Comparison of ENCODE assay signal across 8 cellular contexts in the genomic region with DNA sequence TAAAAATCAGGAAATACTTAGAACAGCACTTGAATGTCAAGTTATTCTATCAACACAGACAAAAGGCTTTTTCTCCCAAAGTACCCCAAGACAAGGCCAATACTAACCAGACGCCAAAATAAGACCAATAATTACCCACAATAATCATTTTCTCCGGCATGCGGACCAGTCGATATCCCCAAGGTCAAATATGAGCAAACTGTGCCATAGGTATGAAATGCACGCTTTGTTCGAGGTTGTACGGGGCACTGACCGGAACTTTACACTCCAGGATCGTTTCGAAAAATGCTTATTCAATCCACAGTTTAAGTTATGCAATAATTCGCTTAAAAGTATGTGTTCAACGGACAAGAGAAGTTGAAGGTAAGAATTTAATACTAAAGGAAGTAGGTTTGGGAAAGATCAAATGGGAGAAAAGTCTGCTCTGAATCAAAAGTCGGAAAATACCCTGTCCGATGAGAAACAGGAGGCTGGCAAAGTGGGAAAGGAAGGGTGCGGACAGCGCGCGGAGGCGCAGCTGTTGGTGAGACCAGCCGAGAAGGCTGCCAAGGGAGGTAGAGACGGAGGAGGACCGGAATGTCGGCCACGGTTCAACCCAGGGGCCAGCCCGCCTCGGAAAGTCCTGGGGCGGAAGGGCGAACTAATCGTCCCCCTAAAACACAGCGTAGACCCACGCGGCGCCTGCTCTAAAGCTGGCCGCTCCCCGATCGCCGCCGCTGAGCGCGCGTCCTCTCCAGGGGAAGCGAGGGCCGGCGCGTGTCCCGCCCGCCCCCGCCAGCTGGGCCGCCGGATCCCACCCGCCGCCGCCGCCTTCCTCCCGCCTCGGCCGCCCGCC. TPM values are rescaled to one million over a fixed set of nuclear protein-coding genes. Genes with fewer than 3 reads are reported as not detected.
DNase-seq lines count a peak whose midpoint lies in the region; ATAC-seq, FAIRE-seq and TF ChIP-seq lines count a peak whose summit lies in the region.

No MANE protein-coding gene starts in this region.

- CTCF ChIA-PET in GM12878 (lab: Yijun Ruan, JAX), result interaction anchor here (0.6 to 4.8 kb wide), 8 partner anchors 10 to 559 kb away, joined by 3 to 43 read pairs (median 4); partner anchors contain the start of genes CTBS and RPF1

- peak; percentile 31 for ATAC-seq in GM19351 (IDR thresholded peaks at IDR 0.05; ENCODE audit: unreplicated experiment)
- peak; percentile 43 for ATAC-seq in HG03354 (IDR thresholded peaks at IDR 0.05; ENCODE audit: poor library complexity, severe bottlenecking, unreplicated experiment)
- ATAC-seq in GM12878, result peak; percentile 66

- peak overlapping the region; percentile 85 for H3K4me3 ChIP-seq in GM12878
- peak overlapping the region; percentile 62 for H3K4me3 ChIP-seq in iPS-15b (ENCODE audit: low read depth, low read length)
- peak overlapping the region; percentile 71 to 79 (median 78) for H3K4me3 ChIP-seq in sigmoid colon

- TF ChIP-seq POLR2A in GM12878 (IDR thresholded peaks at IDR 0.05; ENCODE audit: low read depth, low read length), result no peak
- TF ChIP-seq POLR2A in sigmoid colon (IDR thresholded peaks at IDR 0.05), result no peak

- H3K27me3 ChIP-seq in GM12878 (replicated peaks in 1 of 2; ENCODE audit: control insufficient read depth in 2 of 2, insufficient read depth in 2 of 2, low read length in 1 of 2) (no peaks in the 10 kb centered on the region), iPS-15b (ENCODE audit: control insufficient read depth, insufficient read depth, low read length) (peaks cover 9% of the 10 kb centered on the region), sigmoid colon (no peaks in the 10 kb centered on the region)

- no peak for TF ChIP-seq CTCF in GM12878 (IDR thresholded peaks at IDR 0.05 in 2 of 3, conservative IDR thresholded peaks at IDR 0.05 in 1 of 3; ENCODE audit: control insufficient read depth in 2 of 3, extremely low read depth in 1 of 3, insufficient read depth in 1 of 3, low read depth in 3 of 3, low read length in 3 of 3)
- no peak for TF ChIP-seq CTCF in sigmoid colon (IDR thresholded peaks at IDR 0.05)

- peak; percentile 72 for DNase-seq in DMS53 treated with DMSO at 0.1 percent for 48 hours (lab: John Stamatoyannopoulos, UW; ENCODE audit: unreplicated experiment)
- peak; percentile 73 for DNase-seq in NCI-H748 treated with DMSO at 0.1 percent for 48 hours (lab: John Stamatoyannopoulos, UW)
- DNase-seq in GM12878 (ENCODE audit: low read depth, low spot score), result no peak
- peak; percentile 85 for DNase-seq in sigmoid colon
- DNase-seq in KG1 (lab: John Stamatoyannopoulos, UW), result no peak

- POLR2A ChIA-PET in GM12878 (lab: Charles Lee), result interaction anchor here (0.8 to 4.7 kb wide), 13 partner anchors 11 to 566 kb away, joined by 3 to 60 read pairs (median 3); partner anchors contain the start of genes CTBS and RPF1

- peaks cover 63% of the 10 kb centered on the region for H3K79me2 ChIP-seq in GM12878 (ENCODE audit: control insufficient read depth, insufficient read depth, low read length)

- BruUV-seq in GM12878 (replicated peaks; lab: Mats Ljungman, UMichigan), result no TSS peak

- peaks cover 0 to 7% of the 10 kb centered on the region in 2 experiments; a peak in 1 of 4 replicates for H3K36me3 ChIP-seq in GM12878 (ENCODE audit: control insufficient read depth in 2 of 2, insufficient read depth in 2 of 2, low read length in 1 of 2)
- peaks cover 4% of the 10 kb centered on the region for H3K36me3 ChIP-seq in iPS-15b (ENCODE audit: control insufficient read depth, insufficient read depth, low read length)
- H3K36me3 ChIP-seq in sigmoid colon, result peaks cover 0 to 14% (median 0%) of the 10 kb centered on the region in 4 donors

- under 1% methylated on average over 48 of the region's 58 CpGs for WGBS in GM12878 (ENCODE audit: insufficient coverage, insufficient replicate concordance, low lambda C conversion rate, missing lambda C conversion rate)
- WGBS in sigmoid colon, 2 donors, result 0% methylated on average over 58 of the region's 58 CpGs

- H3K9ac ChIP-seq in GM12878 (ENCODE audit: control insufficient read depth, insufficient read depth, low read length) (peak overlapping the region; percentile 86), iPS-15b (ENCODE audit: low read depth, low read length) (peak overlapping the region; percentile 38)

- H3K4me2 ChIP-seq in GM12878 (ENCODE audit: control insufficient read depth, insufficient read depth), result peak overlapping the region; percentile 98

- RAD21 ChIA-PET in GM12878 (lab: Charles Lee; ENCODE audit: unreplicated experiment), result interaction anchor here (0.7 to 2.4 kb wide), 10 partner anchors 24 to 188 kb away, joined by 3 to 26 read pairs (median 4); partner anchors contain the start of gene CTBS

- TF ChIP-seq EP300 in GM12878 (IDR thresholded peaks at IDR 0.05; ENCODE audit: borderline replicate concordance in 1 of 2, control insufficient read depth in 1 of 2, low read depth in 2 of 2, low read length in 2 of 2) (no peak), sigmoid colon (IDR thresholded peaks at IDR 0.05) (no peak)

- SMC1A ChIA-PET in GM12878 (lab: Charles Lee; ENCODE audit: uncharacterized antibody, unreplicated experiment), result interaction anchor here (0.6 to 4.8 kb wide), 8 partner anchors 15 to 466 kb away, joined by 3 to 61 read pairs (median 4); partner anchors contain the start of genes CTBS and RPF1

- FAIRE-seq in GM12878 (lab: Jason Lieb, UNC), result no peak

- no peak for TF ChIP-seq RAD21 in GM12878 (IDR thresholded peaks at IDR 0.05; ENCODE audit: insufficient read depth, low read depth, low read length)

- no peaks in the 10 kb centered on the region for H4K20me1 ChIP-seq in GM12878 (ENCODE audit: control insufficient read depth, insufficient read depth)

- intact Hi-C loops in GM12878 (cut with micrococcal nuclease; ENCODE audit: unreplicated experiment), result loop anchor here (1.0 to 2.0 kb wide), 3 partner anchors 26 to 115 kb away; partner anchors contain the start of gene RPF1
- intact Hi-C loops in sigmoid colon (cut with DNase I), result loop anchor here (1.0 to 2.0 kb wide), 5 partner anchors 27 to 185 kb away; partner anchors contain the start of genes CTBS, RPF1 and SSX2IP

- in situ Hi-C loops in GM12878 (cut with MboI), result no loop called here

- peaks cover 2% of the 10 kb centered on the region; the same call in 1 of the 3 replicates for H3K9me3 ChIP-seq in GM12878 (replicated peaks; ENCODE audit: control insufficient read depth, insufficient read depth, low read length)
- no peaks in the 10 kb centered on the region for H3K9me3 ChIP-seq in iPS-15b (ENCODE audit: control insufficient read depth, insufficient read depth, low read length)
- H3K9me3 ChIP-seq in sigmoid colon, result no peaks in the 10 kb centered on the region

- H3K27ac ChIP-seq in GM12878 (ENCODE audit: control insufficient read depth, insufficient read depth) (peak overlapping the region; percentile 91), sigmoid colon (peak overlapping the region; percentile 92 to 97 (median 96))

- no peaks in the 10 kb centered on the region for H3K4me1 ChIP-seq in GM12878 (ENCODE audit: control insufficient read depth, insufficient read depth, low read length)
- H3K4me1 ChIP-seq in iPS-15b (ENCODE audit: control insufficient read depth, insufficient read depth, low read length), result peaks cover 11% of the 10 kb centered on the region
- peaks cover 0 to 57% (median 40%) of the 10 kb centered on the region in 4 donors for H3K4me1 ChIP-seq in sigmoid colon

- H2AFZ ChIP-seq in GM12878 (ENCODE audit: control insufficient read depth, low read depth, low read length), result peak overlapping the region; percentile 77

RNA-seq across cellular contexts. Expression of gene SPATA1, which starts 0.8 kb away (rescaled TPM):
- 5.7 and 7.5 TPM in 2 replicates for total RNA-seq in GM12878 (2013; cell fraction: nucleolus; rRNA removed)
- total RNA-seq in GM12878 (2014; rRNA removed), result 1.9 and 2.8 TPM in 2 replicates
- total RNA-seq in GM12878 (2014; rRNA removed; fragmentation: Illumina TruSeq; extraction: Trizol), result 2.1 TPM in 2 replicates
- total RNA-seq in GM12878 (2021), result 2.2 and 2.4 TPM in 2 replicates
- polyA plus RNA-seq in GM12878 (2011; ENCODE audit: low read depth), result not detected
- polyA plus RNA-seq in GM12878 (2011; rRNA removed), result 2.2 and 2.6 TPM in 2 replicates
- 1.0 and 1.5 TPM in 2 replicates for polyA plus RNA-seq in GM12878 (2011; cell fraction: cytosol; rRNA removed)
- 1.7 TPM in 2 replicates for polyA plus RNA-seq in GM12878 (2011; cell fraction: nucleus; rRNA removed)
- 2.0 and 3.5 TPM in 2 replicates for polyA plus RNA-seq in GM12878 (2012)
- polyA plus RNA-seq in GM12878 (2014; fragmentation: Illumina TruSeq; extraction: Trizol), result 0.96 and 1.9 TPM in 2 replicates
- polyA plus RNA-seq in GM12878 (2014; fragmentation: Nextera tagmentation; extraction: Ambion mirVana), result 1 to 10 TPM in 1 of 2 experiments, under 1 TPM in 1; 0.74 to 1.5 TPM
- polyA plus RNA-seq in GM12878 (2014; rRNA removed), result 1.8 and 2.7 TPM in 2 replicates
- 1 to 10 TPM; 1.4 to 2.4 TPM for polyA plus RNA-seq in GM12878 (2016; fragmentation: Nextera tagmentation; extraction: Ambion mirVana)
- 0.67 and 2.0 TPM in 2 replicates for polyA minus RNA-seq in GM12878 (2011; rRNA and poly(A)+ RNA removed)
- polyA minus RNA-seq in GM12878 (2011; cell fraction: cytosol; rRNA and poly(A)+ RNA removed), result not detected in 2 replicates
- 2.3 and 5.3 TPM in 2 replicates for polyA minus RNA-seq in GM12878 (2011; cell fraction: nucleus; rRNA and poly(A)+ RNA removed)
- total RNA-seq in sigmoid colon, result under 1 TPM; 0.36 to 0.83 (median 0.62) TPM
- under 1 TPM in 1 of 3 donors, not detected in 2; 0.44 TPM for polyA plus RNA-seq in sigmoid colon

RNA-seq across cellular contexts. Expression of gene GNG5, which starts 1.0 kb away (rescaled TPM):
- total RNA-seq in GM12878 (2013; cell fraction: nucleolus; rRNA removed), result 2.3 and 4.5 TPM in 2 replicates
- total RNA-seq in GM12878 (2014; rRNA removed) (54.7 and 69.8 TPM in 2 replicates), GM12878 (2014; rRNA removed; fragmentation: Illumina TruSeq; extraction: Trizol) (110 and 122 TPM in 2 replicates), GM12878 (2021) (144 and 149 TPM in 2 replicates), sigmoid colon (100 to 1,000 TPM in 1 of 4 donors, 10 to 100 TPM in 3; 38.4 to 106 (median 76.2) TPM)
- polyA plus RNA-seq in GM12878 (2011; ENCODE audit: low read depth), result 220 TPM
- polyA plus RNA-seq in GM12878 (2011; rRNA removed) (115 and 143 TPM in 2 replicates), GM12878 (2014; fragmentation: Illumina TruSeq; extraction: Trizol) (194 and 226 TPM in 2 replicates), GM12878 (2014; fragmentation: Nextera tagmentation; extraction: Ambion mirVana) (100 to 1,000 TPM; 296 to 323 TPM), GM12878 (2014; rRNA removed) (180 and 219 TPM in 2 replicates), GM12878 (2016; fragmentation: Nextera tagmentation; extraction: Ambion mirVana) (100 to 1,000 TPM; 609 to 613 TPM), sigmoid colon (100 to 1,000 TPM; 200 to 221 (median 210) TPM)
- 99.9 and 101 TPM in 2 replicates for polyA plus RNA-seq in GM12878 (2011; cell fraction: cytosol; rRNA removed)
- polyA plus RNA-seq in GM12878 (2011; cell fraction: nucleus; rRNA removed), result 73.9 and 117 TPM in 2 replicates
- polyA plus RNA-seq in GM12878 (2012), result 221 and 235 TPM in 2 replicates
- 19.9 and 23.1 TPM in 2 replicates for polyA minus RNA-seq in GM12878 (2011; rRNA and poly(A)+ RNA removed)
- polyA minus RNA-seq in GM12878 (2011; cell fraction: cytosol; rRNA and poly(A)+ RNA removed), result 31.7 and 38.9 TPM in 2 replicates
- 11.3 and 12.0 TPM in 2 replicates for polyA minus RNA-seq in GM12878 (2011; cell fraction: nucleus; rRNA and poly(A)+ RNA removed)

RNA-seq across cellular contexts. Expression of gene RPF1, which starts 26.3 kb away (rescaled TPM):
- total RNA-seq in GM12878 (2013; cell fraction: nucleolus; rRNA removed), result 18.0 and 19.0 TPM in 2 replicates
- 59.8 and 60.1 TPM in 2 replicates for total RNA-seq in GM12878 (2014; rRNA removed)
- total RNA-seq in GM12878 (2014; rRNA removed; fragmentation: Illumina TruSeq; extraction: Trizol), result 72.2 and 78.9 TPM in 2 replicates
- total RNA-seq in GM12878 (2021), result 36.6 and 37.0 TPM in 2 replicates
- 20.1 TPM for polyA plus RNA-seq in GM12878 (2011; ENCODE audit: low read depth)
- polyA plus RNA-seq in GM12878 (2011; rRNA removed), result 48.4 and 66.7 TPM in 2 replicates
- 19.2 and 20.2 TPM in 2 replicates for polyA plus RNA-seq in GM12878 (2011; cell fraction: cytosol; rRNA removed)
- 14.7 and 18.0 TPM in 2 replicates for polyA plus RNA-seq in GM12878 (2011; cell fraction: nucleus; rRNA removed)
- 25.4 and 29.4 TPM in 2 replicates for polyA plus RNA-seq in GM12878 (2012)
- polyA plus RNA-seq in GM12878 (2014; fragmentation: Illumina TruSeq; extraction: Trizol), result 97.5 and 98.3 TPM in 2 replicates
- polyA plus RNA-seq in GM12878 (2014; fragmentation: Nextera tagmentation; extraction: Ambion mirVana), result 10 to 100 TPM; 45.0 to 45.5 TPM
- polyA plus RNA-seq in GM12878 (2014; rRNA removed), result 61.8 and 72.8 TPM in 2 replicates
- 10 to 100 TPM; 54.6 to 57.7 TPM for polyA plus RNA-seq in GM12878 (2016; fragmentation: Nextera tagmentation; extraction: Ambion mirVana)
- polyA minus RNA-seq in GM12878 (2011; rRNA and poly(A)+ RNA removed), result 8.2 and 11.8 TPM in 2 replicates
- polyA minus RNA-seq in GM12878 (2011; cell fraction: cytosol; rRNA and poly(A)+ RNA removed), result 4.8 and 7.4 TPM in 2 replicates
- 5.1 and 7.6 TPM in 2 replicates for polyA minus RNA-seq in GM12878 (2011; cell fraction: nucleus; rRNA and poly(A)+ RNA removed)
- total RNA-seq in sigmoid colon, result 10 to 100 TPM; 30.7 to 66.5 (median 41.8) TPM
- 10 to 100 TPM; 38.4 to 48.1 (median 42.1) TPM for polyA plus RNA-seq in sigmoid colon

Comparison
In these comparisons a context has a peak if more than half of its experiments do, and no peak if none do; other contexts are left out.
1. DNase-seq: peak in DMS53 treated with DMSO at 0.1 percent for 48 hours (single experiment), NCI-H748 treated with DMSO at 0.1 percent for 48 hours (single experiment) and sigmoid colon (single experiment); none in GM12878 (single experiment) and KG1 (single experiment).
2. Peak in every context shown above with its lines, with median percentiles within 50 percentile points of each other: ATAC-seq and H3K4me3 ChIP-seq.